Comparison of ENCODE assay signal across 23 cellular contexts in genomic region chr3:98764692-98765002, GRCh38. TPM values are rescaled to one million over a fixed set of nuclear protein-coding genes. Genes with fewer than 3 reads are reported as not detected.
DNase-seq lines count a peak whose midpoint lies in the region; ATAC-seq and TF ChIP-seq lines count a peak whose summit lies in the region.
"Had no signal": no experiment of that assay in that cellular context is flagged by ENCODE, and none has a peak within 500 bp of the region (broad histone marks: within the 10 kb centered on the region; RNA-seq: fewer than 3 reads in every experiment).

No MANE protein-coding gene starts in this region.

- TF ChIP-seq CTCF in heart right ventricle (IDR thresholded peaks at IDR 0.05): no peak
- TF ChIP-seq CTCF in OCI-LY3 (IDR thresholded peaks at IDR 0.05; ENCODE audit: low read depth, low read length): no peak
- no peak for TF ChIP-seq CTCF in lower lobe of right lung (IDR thresholded peaks at IDR 0.05)
- TF ChIP-seq CTCF in upper lobe of right lung (IDR thresholded peaks at IDR 0.05): no peak
- no peak for TF ChIP-seq CTCF in mucosa of descending colon (IDR thresholded peaks at IDR 0.05)

- peak overlapping the region; percentile 76 for H3K4me2 ChIP-seq in OCI-LY3 (ENCODE audit: low read length)
- H3K4me2 ChIP-seq: A549 had no signal

- H3K27me3 ChIP-seq in heart right ventricle (no peaks in the 10 kb centered on the region), OCI-LY3 (ENCODE audit: low read depth, low read length) (no peaks in the 10 kb centered on the region), lower lobe of right lung (ENCODE audit: low read depth) (no peaks in the 10 kb centered on the region), upper lobe of right lung (no peaks in the 10 kb centered on the region)
- H3K27me3 ChIP-seq: adrenal gland, colonic mucosa, tibial nerve had no signal

- H3K4me1 ChIP-seq in heart right ventricle (peaks cover 17 to 100% (median 98%) of the 10 kb centered on the region in 9 donors), OCI-LY3 (ENCODE audit: low read length) (peaks cover 60% of the 10 kb centered on the region), lower lobe of right lung (peaks cover 59% of the 10 kb centered on the region), upper lobe of right lung (peaks cover 43% of the 10 kb centered on the region), mucosa of descending colon (ENCODE audit: low read depth) (no peaks in the 10 kb centered on the region)
- H3K4me1 ChIP-seq: A549, colonic mucosa had no signal

- intact Hi-C loops in heart right ventricle (cut with DNase I) (loop anchor here in 3 of 10 donors (5.0 kb wide), 2 partner anchors 32 to 72 kb away; no protein-coding TSS in a partner anchor), left cardiac atrium (cut with DNase I) (no loop called here), lower lobe of right lung (cut with DNase I) (no loop called here), upper lobe of right lung (cut with DNase I) (no loop called here), mucosa of descending colon (cut with DNase I, micrococcal nuclease) (no loop called here)

- no peak overlapping the region for H3K9ac ChIP-seq in OCI-LY3 (ENCODE audit: low read length)
- H3K9ac ChIP-seq: GM23248 had no signal

- H2AFZ ChIP-seq in OCI-LY3 (ENCODE audit: low read depth, low read length): no peak overlapping the region
- H2AFZ ChIP-seq: GM23248 had no signal

- peak in 2 of 8 donors; percentile 8 to 12 for ATAC-seq in heart right ventricle
- no peak for ATAC-seq in left cardiac atrium
- ATAC-seq in lower lobe of right lung: peak in 1 of 2 donors; percentile 5
- ATAC-seq in upper lobe of right lung: no peak
- ATAC-seq in HG03342 (IDR thresholded peaks at IDR 0.05; ENCODE audit: unreplicated experiment): no peak
- no peak for ATAC-seq in HG03439 (IDR thresholded peaks at IDR 0.05; ENCODE audit: unreplicated experiment)
- no peak for ATAC-seq in mucosa of descending colon
- ATAC-seq: A549, esophagus mucosa, Panc1 had no signal

- no peaks in the 10 kb centered on the region for H4K20me1 ChIP-seq in OCI-LY3 (ENCODE audit: insufficient read depth, low read length)

- H3K4me3 ChIP-seq in heart right ventricle: peak overlapping the region in 3 of 10 donors; percentile 24 to 48 (median 27)
- H3K4me3 ChIP-seq in OCI-LY3 (ENCODE audit: low read length): peak overlapping the region; percentile 55; the same call in 1 of the 2 replicates
- peak overlapping the region; percentile 49 for H3K4me3 ChIP-seq in lower lobe of right lung
- H3K4me3 ChIP-seq in upper lobe of right lung: peak overlapping the region; percentile 39
- H3K4me3 ChIP-seq in mucosa of descending colon: no peak overlapping the region
- H3K4me3 ChIP-seq: A549, colonic mucosa, GM23248 had no signal

- H3K27ac ChIP-seq in heart right ventricle (peak overlapping the region in 8 of 10 donors; percentile 0 to 85 (median 70)), OCI-LY3 (ENCODE audit: low read length) (no peak overlapping the region), lower lobe of right lung (peak overlapping the region; percentile 63), upper lobe of right lung (no peak overlapping the region)
- H3K27ac ChIP-seq: A549, GM23248 had no signal

- DNase-seq in heart right ventricle (no peak), left cardiac atrium (no peak), lower lobe of right lung (no peak), upper lobe of right lung (no peak), mucosa of descending colon (no peak)
- DNase-seq: activated CD4-positive, alpha-beta memory T cell treated with anti-CD3 and anti-CD28 coated beads for 36 hours; activated CD8-positive, alpha-beta memory T cell treated with anti-CD3 and anti-CD28 coated beads, Interleukin-2, amount 50 U/mL, for 4 hours; activated naive CD4-positive, alpha-beta T cell treated with anti-CD3 and anti-CD28 coated beads for 36 hours; adrenal gland; colonic mucosa; foreskin fibroblast; GM23248; NCI-H1048; NCI-H1694; NCI-H524; T-helper 1 cell had no signal

- WGBS in heart right ventricle, 2 donors: 16% methylated on average over 1 of the region's 1 CpG

- H3K36me3 ChIP-seq in heart right ventricle (no peaks in the 10 kb centered on the region), OCI-LY3 (replicated peaks; ENCODE audit: low read depth, low read length) (no peaks in the 10 kb centered on the region), lower lobe of right lung (no peaks in the 10 kb centered on the region), upper lobe of right lung (no peaks in the 10 kb centered on the region), mucosa of descending colon (ENCODE audit: low read depth) (no peaks in the 10 kb centered on the region)
- H3K36me3 ChIP-seq: adrenal gland, colonic mucosa, tibial nerve had no signal

- H3K9me3 ChIP-seq in heart right ventricle (no peaks in the 10 kb centered on the region), OCI-LY3 (ENCODE audit: insufficient read depth, low read length) (no peaks in the 10 kb centered on the region), lower lobe of right lung (no peaks in the 10 kb centered on the region), upper lobe of right lung (no peaks in the 10 kb centered on the region), mucosa of descending colon (no peaks in the 10 kb centered on the region)
- H3K9me3 ChIP-seq: A549, adrenal gland, colonic mucosa, tibial nerve had no signal

- H3K79me2 ChIP-seq in OCI-LY3 (ENCODE audit: low read length): no peaks in the 10 kb centered on the region

RNA-seq across cellular contexts. Expression of gene ST3GAL6, which starts 1.5 kb away (rescaled TPM):
- 10 to 100 TPM; 27.3 to 92.9 (median 62.6) TPM for total RNA-seq in heart right ventricle
- 10 to 100 TPM; 44.6 to 50.8 TPM for polyA plus RNA-seq in heart right ventricle
- total RNA-seq in left cardiac atrium: 10 to 100 TPM; 22.2 to 36.3 TPM
- 42.4 TPM for total RNA-seq in lower lobe of right lung
- 29.4 TPM for total RNA-seq in upper lobe of right lung
- 10 to 100 TPM in 1 of 3 donors, 1 to 10 TPM in 2; 1.4 to 10.9 (median 2.3) TPM for total RNA-seq in mucosa of descending colon
- total RNA-seq: activated CD4-positive, alpha-beta memory T cell treated with anti-CD3 and anti-CD28 coated beads for 36 hours; activated naive CD4-positive, alpha-beta T cell treated with anti-CD3 and anti-CD28 coated beads for 36 hours; GM23248 had no signal

Comparison
In these comparisons a context has a peak if more than half of its experiments do, and no peak if none do; other contexts are left out.
1. H3K27ac ChIP-seq: peak in heart right ventricle (8 of 10) and lower lobe of right lung (single experiment); none in OCI-LY3 (single experiment) and upper lobe of right lung (single experiment).